ENCODE assay signal across 31 cellular contexts in genomic region chr9:87214991-87215390, GRCh38.
"Had no signal": no experiment of that assay in that cellular context is flagged by ENCODE, and none has a peak within 500 bp of the region (broad histone marks: within the 10 kb centered on the region; RNA-seq: fewer than 3 reads in every experiment).

No MANE protein-coding gene starts in this region.

- H3K36me3 Mint-ChIP-seq: naive thymus-derived CD8-positive, alpha-beta T cell; natural killer cell treated with Interleukin-12 subunit alpha and Interleukin-12 subunit beta and Interleukin-15 and Interleukin-18, amount 100 ng/mL, for 72 hours; stimulated activated memory B cell treated with anti-CD40 and anti-IgM and Interleukin-4, amounts not matched to agents 10 μg/mL and 1 μg/mL and 100 μg/mL, for 72 hours; type B pancreatic cell had no signal

- H3K27ac ChIP-seq: neutrophil, pancreas, prostate gland, right lobe of liver, sigmoid colon, skin epidermis, spleen, suprapubic skin, testis, tibial artery, transverse colon, upper lobe of right lung had no signal

- ATAC-seq: naive thymus-derived CD8-positive, alpha-beta T cell; natural killer cell treated with Interleukin-12 subunit alpha and Interleukin-12 subunit beta and Interleukin-15 and Interleukin-18, amount 100 ng/mL, for 72 hours; pancreas; right cardiac atrium; right lobe of liver; stimulated activated memory B cell treated with anti-CD40 and anti-IgM and Interleukin-4, amounts not matched to agents 10 μg/mL and 1 μg/mL and 100 μg/mL, for 72 hours; stimulated activated naive CD8-positive, alpha-beta T cell treated with anti-CD3 and anti-CD28 coated beads, Interleukin-15, amount 100 ng/mL, for 72 hours; stimulated activated naive CD8-positive, alpha-beta T cell treated with anti-CD3 and anti-CD28 coated beads, Interleukin-15, Interleukin-2, amounts not matched to agents 100 U/mL and 50 U/mL, for 24 hours; upper lobe of right lung had no signal

- H3K4me1 ChIP-seq: pancreas, prostate gland, right lobe of liver, sigmoid colon, spleen, testis, tibial artery, transverse colon, upper lobe of right lung had no signal

- H3K4me3 Mint-ChIP-seq: naive thymus-derived CD8-positive, alpha-beta T cell; nephron progenitor cell; neural crest cell; stimulated activated memory B cell treated with anti-CD40 and anti-IgM and Interleukin-4, amounts not matched to agents 10 μg/mL and 1 μg/mL and 100 μg/mL, for 72 hours; stimulated activated naive CD8-positive, alpha-beta T cell treated with anti-CD3 and anti-CD28 coated beads, Interleukin-15, amount 100 ng/mL, for 72 hours; type B pancreatic cell had no signal

- H3K27me3 Mint-ChIP-seq: stimulated activated memory B cell treated with anti-CD40 and anti-IgM and Interleukin-4, amounts not matched to agents 10 μg/mL and 1 μg/mL and 100 μg/mL, for 72 hours had no signal

- H3K27me3 ChIP-seq: neutrophil, pancreas, right lobe of liver, sigmoid colon, suprapubic skin, testis, tibial artery, transverse colon, upper lobe of right lung, uterus had no signal

- H3K27ac Mint-ChIP-seq: naive thymus-derived CD8-positive, alpha-beta T cell; nephron progenitor cell; stimulated activated memory B cell treated with anti-CD40 and anti-IgM and Interleukin-4, amounts not matched to agents 10 μg/mL and 1 μg/mL and 100 μg/mL, for 72 hours; stimulated activated naive CD8-positive, alpha-beta T cell treated with anti-CD3 and anti-CD28 coated beads, Interleukin-15, amount 100 ng/mL, for 72 hours; type B pancreatic cell had no signal

- H3K36me3 ChIP-seq: neutrophil, pancreas, prostate gland, right lobe of liver, sigmoid colon, spleen, suprapubic skin, tibial artery, transverse colon, upper lobe of right lung, uterus had no signal

- H3K4me1 Mint-ChIP-seq: naive thymus-derived CD8-positive, alpha-beta T cell; stimulated activated memory B cell treated with anti-CD40 and anti-IgM and Interleukin-4, amounts not matched to agents 10 μg/mL and 1 μg/mL and 100 μg/mL, for 72 hours; stimulated activated naive CD8-positive, alpha-beta T cell treated with anti-CD3 and anti-CD28 coated beads, Interleukin-15, amount 100 ng/mL, for 72 hours had no signal

- H3K4me3 ChIP-seq: pancreas, prostate gland, right lobe of liver, sigmoid colon, skin epidermis, smooth muscle cell, spleen, suprapubic skin, testis, tibial artery, transverse colon, upper lobe of right lung, uterus had no signal

- H3K9me3 ChIP-seq: neutrophil, pancreas, prostate gland, right lobe of liver, sigmoid colon, spleen, suprapubic skin, testis, tibial artery, transverse colon, upper lobe of right lung, uterus had no signal

- H3K9me3 Mint-ChIP-seq: naive thymus-derived CD8-positive, alpha-beta T cell; natural killer cell treated with Interleukin-12 subunit alpha and Interleukin-12 subunit beta and Interleukin-15 and Interleukin-18, amount 100 ng/mL, for 72 hours; nephron progenitor cell; neural crest cell; stimulated activated naive CD8-positive, alpha-beta T cell treated with anti-CD3 and anti-CD28 coated beads, Interleukin-15, amount 100 ng/mL, for 72 hours; type B pancreatic cell had no signal

- DNase-seq: naive thymus-derived CD8-positive, alpha-beta T cell; nephron progenitor cell; nucleus accumbens; pancreas; right cardiac atrium; right lobe of liver; sigmoid colon; spleen; stimulated activated CD4-positive, alpha-beta T cell treated with anti-CD3 and anti-CD28 coated beads, Interleukin-12 subunit alpha, Interleukin-12 subunit beta, amount 100 ng/mL, for 4 hours; stimulated activated CD4-positive, alpha-beta T cell treated with anti-CD3 and anti-CD28 coated beads, Interleukin-1b, Interleukin-23, amount 100 ng/mL, for 48 hours; stimulated activated CD4-positive, alpha-beta T cell treated with anti-CD3 and anti-CD28 coated beads, Interleukin-4, amount 100 ng/mL, for 1 hour; stimulated activated CD4-positive, alpha-beta T cell treated with anti-CD3 and anti-CD28 coated beads, Interleukin-4, amount 100 ng/mL, for 4 hours; stimulated activated CD8-positive, alpha-beta memory T cell treated with anti-CD3 and anti-CD28 coated beads, Interleukin-4, amount 100 ng/mL, for 48 hours; stimulated activated naive CD4-positive, alpha-beta T cell; stimulated activated naive CD8-positive, alpha-beta T cell treated with anti-CD3 and anti-CD28 coated beads, Interleukin-15, amount 100 ng/mL, for 72 hours; stimulated activated naive CD8-positive, alpha-beta T cell treated with anti-CD3 and anti-CD28 coated beads, Interleukin-15, Interleukin-2, amounts not matched to agents 100 U/mL and 50 U/mL, for 24 hours; substantia nigra; testis; tibial artery; transverse colon; upper lobe of right lung; uterus had no signal
